In the genomic region with DNA sequence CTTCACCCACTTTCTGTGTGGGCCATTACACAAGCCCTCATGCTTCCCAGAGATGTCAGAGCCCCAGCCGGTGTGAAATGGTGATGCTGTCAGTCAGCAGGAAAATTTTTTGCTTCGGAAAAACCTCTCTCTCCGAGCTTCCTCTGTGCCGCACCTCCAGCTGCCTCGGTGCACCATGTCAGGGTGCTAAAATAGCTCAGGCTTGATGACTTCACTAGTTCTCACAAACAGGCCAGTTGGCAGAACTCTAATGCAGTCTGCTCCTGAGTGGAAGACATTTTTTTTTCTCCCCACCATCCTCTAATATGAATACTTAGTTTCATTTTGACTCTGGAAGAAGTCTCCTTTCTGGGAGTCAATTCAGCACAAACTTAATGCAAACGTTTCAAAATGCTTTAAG, we compare ENCODE assay signal across 8 cellular contexts.
A peak's percentile ranks its signal among the peaks of the same experiment; 100 is the strongest.
DNase-seq lines count a peak whose midpoint lies in the region; ATAC-seq and TF ChIP-seq lines count a peak whose summit lies in the region.

No MANE protein-coding gene starts in this region.

- no peaks in the 10 kb centered on the region for H3K9me3 ChIP-seq in CD4-positive, alpha-beta T cell (ENCODE audit: control insufficient read depth, low read length)
- no peaks in the 10 kb centered on the region for H3K9me3 ChIP-seq in stomach smooth muscle (ENCODE audit: control insufficient read depth in 2 of 2, low read length in 2 of 2)

- peak overlapping the region; percentile 48 for H3K27ac ChIP-seq in CD4-positive, alpha-beta T cell (ENCODE audit: low read depth, low read length)
- peak overlapping the region; percentile 58 for H3K27ac ChIP-seq in stomach smooth muscle (ENCODE audit: low read length)

- H3K9me3 Mint-ChIP-seq in CD4-positive, alpha-beta T cell: no peaks in the 10 kb centered on the region
- H3K9me3 Mint-ChIP-seq in activated naive CD8-positive, alpha-beta T cell treated with anti-CD3 and anti-CD28 coated beads, Interleukin-2, amount 50 U/mL, for 24 hours: peaks cover 4% of the 10 kb centered on the region

- H3K27me3 ChIP-seq in CD4-positive, alpha-beta T cell (ENCODE audit: control insufficient read depth, insufficient read depth, low read length): no peaks in the 10 kb centered on the region
- no peaks in the 10 kb centered on the region for H3K27me3 ChIP-seq in stomach smooth muscle (ENCODE audit: control insufficient read depth in 1 of 2, insufficient read depth in 2 of 2, low read length in 2 of 2)

- no peaks in the 10 kb centered on the region for H3K36me3 ChIP-seq in stomach smooth muscle (ENCODE audit: control insufficient read depth in 2 of 2, insufficient read depth in 2 of 2, low read length in 2 of 2)

- peaks cover 89% of the 10 kb centered on the region for H3K4me1 Mint-ChIP-seq in CD4-positive, alpha-beta T cell (ENCODE audit: low read depth)
- H3K4me1 Mint-ChIP-seq in activated naive CD8-positive, alpha-beta T cell treated with anti-CD3 and anti-CD28 coated beads, Interleukin-2, amount 50 U/mL, for 24 hours: peaks cover 74% of the 10 kb centered on the region

- peak in 1 of 10 experiments; percentile 10 for DNase-seq in CD4-positive, alpha-beta T cell
- DNase-seq in GM20000 (ENCODE audit: low spot score) (peak; percentile 44), left colon (peak; percentile 23 to 29), iPS-NIHi11 (ENCODE audit: low spot score) (no peak), HuH-7 (ENCODE audit: low spot score) (no peak)
- peak; percentile 26 for DNase-seq in activated naive CD8-positive, alpha-beta T cell treated with anti-CD3 and anti-CD28 coated beads, Interleukin-2, amount 50 U/mL, for 24 hours

- H3K27me3 Mint-ChIP-seq in CD4-positive, alpha-beta T cell: no peaks in the 10 kb centered on the region
- H3K27me3 Mint-ChIP-seq in activated naive CD8-positive, alpha-beta T cell treated with anti-CD3 and anti-CD28 coated beads, Interleukin-2, amount 50 U/mL, for 24 hours: no peaks in the 10 kb centered on the region

- H3K4me3 Mint-ChIP-seq in CD4-positive, alpha-beta T cell: peak overlapping the region; percentile 35
- peak overlapping the region; percentile 80 for H3K4me3 Mint-ChIP-seq in activated naive CD8-positive, alpha-beta T cell treated with anti-CD3 and anti-CD28 coated beads, Interleukin-2, amount 50 U/mL, for 24 hours

- TF ChIP-seq CTCF in CD4-positive, alpha-beta T cell (IDR thresholded peaks at IDR 0.05): no peak
- no peak for TF ChIP-seq CTCF in GM20000 (IDR thresholded peaks at IDR 0.05; ENCODE audit: extremely low read depth, missing control alignments)

- POLR2A ChIA-PET in CD4-positive, alpha-beta T cell (lab: Charles Lee): interaction anchor here (0.6 to 2.6 kb wide), 9 partner anchors 10 to 297 kb away, joined by 3 to 34 read pairs (median 5); a partner anchor contains a TSS

- peak overlapping the region; percentile 42 to 43 for H3K9ac ChIP-seq in stomach smooth muscle (ENCODE audit: low read length in 2 of 2)

- H3K4me3 ChIP-seq in stomach smooth muscle (ENCODE audit: low read length in 2 of 2): peak overlapping the region; percentile 60 to 63

- peak; percentile 9 for ATAC-seq in CD4-positive, alpha-beta T cell (ENCODE audit: poor library complexity)
- ATAC-seq in HG03565 (IDR thresholded peaks at IDR 0.05; ENCODE audit: unreplicated experiment) (peak; percentile 76), left colon (peak; percentile 41)
- peak; percentile 86 for ATAC-seq in activated naive CD8-positive, alpha-beta T cell treated with anti-CD3 and anti-CD28 coated beads, Interleukin-2, amount 50 U/mL, for 24 hours

- H3K36me3 Mint-ChIP-seq in CD4-positive, alpha-beta T cell (ENCODE audit: low read depth): peaks cover 16% of the 10 kb centered on the region
- H3K36me3 Mint-ChIP-seq in activated naive CD8-positive, alpha-beta T cell treated with anti-CD3 and anti-CD28 coated beads, Interleukin-2, amount 50 U/mL, for 24 hours (ENCODE audit: low read depth): peaks cover 13% of the 10 kb centered on the region

- H3K4me1 ChIP-seq in stomach smooth muscle (ENCODE audit: control insufficient read depth, insufficient read depth, low read length): peaks cover 3% of the 10 kb centered on the region

- CTCF ChIA-PET in CD4-positive, alpha-beta T cell (lab: Charles Lee): interaction anchor here (1.0 kb wide), 1 partner anchor 70 kb away, joined by 3 read pairs; no protein-coding TSS in a partner anchor

- peak overlapping the region; percentile 80 for H3K27ac Mint-ChIP-seq in CD4-positive, alpha-beta T cell
- peak overlapping the region; percentile 72 for H3K27ac Mint-ChIP-seq in activated naive CD8-positive, alpha-beta T cell treated with anti-CD3 and anti-CD28 coated beads, Interleukin-2, amount 50 U/mL, for 24 hours

- intact Hi-C loops in CD4-positive, alpha-beta T cell (cut with DNase I, micrococcal nuclease): loop anchor here in 1 of 2 experiments (1.0 to 5.0 kb wide), 4 partner anchors 34 to 78 kb away; no protein-coding TSS in a partner anchor
- intact Hi-C loops in left colon (cut with DNase I, micrococcal nuclease): no loop called here

Comparison
In these comparisons a context has a peak if more than half of its experiments do, and no peak if none do; other contexts are left out.
1. ATAC-seq: peak in every context shown above with its lines; median percentile 86 in activated naive CD8-positive, alpha-beta T cell treated with anti-CD3 and anti-CD28 coated beads, Interleukin-2, amount 50 U/mL, for 24 hours; 76 in HG03565; 41 in left colon; 9 in CD4-positive, alpha-beta T cell.
2. DNase-seq: peak in GM20000 (single experiment), activated naive CD8-positive, alpha-beta T cell treated with anti-CD3 and anti-CD28 coated beads, Interleukin-2, amount 50 U/mL, for 24 hours (single experiment) and left colon (2 of 2); none in iPS-NIHi11 (single experiment) and HuH-7 (single experiment).